12 cellular contexts compared by ENCODE assay signal in the genomic region with DNA sequence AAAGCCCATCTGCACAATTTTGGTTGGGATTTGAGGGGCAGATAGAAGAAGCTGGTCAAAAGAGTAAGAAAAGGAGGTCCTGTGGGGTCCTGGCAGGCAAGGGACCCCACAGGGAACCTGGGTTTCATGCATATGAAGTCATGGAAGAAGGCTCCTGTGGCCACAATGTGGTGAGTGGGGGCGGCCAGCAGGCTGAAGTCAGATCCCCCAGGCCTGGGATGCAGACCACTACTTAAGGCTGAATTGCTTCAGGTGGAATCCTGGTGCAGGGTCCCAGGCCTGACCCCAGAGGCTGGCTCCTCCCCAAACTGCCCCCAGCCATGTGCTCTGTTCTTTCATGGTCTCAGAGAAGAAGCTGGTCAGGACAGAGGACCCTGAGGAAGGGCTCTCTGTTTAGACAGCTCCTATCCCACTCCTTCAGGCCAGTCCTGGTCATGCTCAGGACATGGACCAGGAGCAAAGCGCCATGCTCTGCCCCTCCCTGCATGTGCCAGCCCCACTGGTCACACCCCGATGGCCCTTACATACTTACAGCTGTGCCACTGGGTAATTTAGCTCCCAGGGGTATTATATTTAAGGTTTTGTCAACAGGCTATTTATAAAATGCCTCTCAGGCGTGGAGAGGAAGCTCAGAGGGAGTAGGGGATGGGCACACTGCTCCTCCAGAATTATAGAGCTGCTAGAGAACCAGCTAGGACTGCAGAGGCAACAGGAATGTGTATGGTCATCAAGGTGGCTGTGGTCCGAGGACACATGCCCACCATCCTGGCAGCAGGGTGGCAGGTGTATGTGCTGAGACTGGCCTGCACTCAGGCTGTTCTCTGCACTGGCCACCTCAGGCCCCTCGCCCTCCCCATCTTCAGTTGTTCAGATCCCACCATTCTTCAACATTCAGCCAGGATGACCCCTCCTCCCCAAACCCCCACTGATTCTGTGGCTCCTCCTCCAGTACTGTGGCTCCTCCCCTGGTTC. TPM values are rescaled to one million over a fixed set of nuclear protein-coding genes. Genes with fewer than 3 reads are reported as not detected.
A peak's percentile ranks its signal among the peaks of the same experiment; 100 is the strongest.
DNase-seq lines count a peak whose midpoint lies in the region; ATAC-seq and TF ChIP-seq lines count a peak whose summit lies in the region.
"Had no signal": no experiment of that assay in that cellular context is flagged by ENCODE, and none has a peak within 500 bp of the region (broad histone marks: within the 10 kb centered on the region; RNA-seq: fewer than 3 reads in every experiment).

No MANE protein-coding gene starts in this region.

- TF ChIP-seq POLR2A in Peyer's patch (IDR thresholded peaks at IDR 0.05), result no peak

- intact Hi-C loops in psoas muscle (cut with DNase I), result no loop called here

- H3K9me3 ChIP-seq in Peyer's patch (no peaks in the 10 kb centered on the region), psoas muscle (no peaks in the 10 kb centered on the region)
- H3K9me3 ChIP-seq: ascending aorta, transverse colon had no signal

- H3K4me1 ChIP-seq in Peyer's patch (peaks cover 0 to 13% (median 8%) of the 10 kb centered on the region in 4 donors), psoas muscle (no peaks in the 10 kb centered on the region)
- H3K4me1 ChIP-seq: A549, foreskin keratinocyte, transverse colon had no signal

- peak; percentile 46 for ATAC-seq in HG02759 (IDR thresholded peaks at IDR 0.05; ENCODE audit: unreplicated experiment)
- peak; percentile 78 to 94 (median 94) for ATAC-seq in psoas muscle
- no peak for ATAC-seq in HG03520 (IDR thresholded peaks at IDR 0.05; ENCODE audit: unreplicated experiment)
- ATAC-seq: foreskin keratinocyte had no signal

- H3K36me3 ChIP-seq in Peyer's patch (no peaks in the 10 kb centered on the region), psoas muscle (ENCODE audit: insufficient read depth in 1 of 2, low read depth in 1 of 2) (no peaks in the 10 kb centered on the region)
- H3K36me3 ChIP-seq: ascending aorta, transverse colon had no signal

- 58 to 62% (median 61%) methylated on average over 6 of the region's 6 CpGs for WGBS in psoas muscle, 3 donors

- H3K4me3 ChIP-seq in Peyer's patch, result no peak overlapping the region
- no peak overlapping the region for H3K4me3 ChIP-seq in psoas muscle
- H3K4me3 ChIP-seq: A549, ascending aorta, transverse colon had no signal

- H3K27ac ChIP-seq in Peyer's patch (peak overlapping the region in 1 of 4 donors; percentile 72), psoas muscle (no peak overlapping the region)
- H3K27ac ChIP-seq: A549, ascending aorta, foreskin keratinocyte, transverse colon had no signal

- DNase-seq in NCI-H146 (lab: John Stamatoyannopoulos, UW) (peak; percentile 6), NCI-H146 treated with DMSO at 0.1 percent for 48 hours (lab: John Stamatoyannopoulos, UW; ENCODE audit: unreplicated experiment) (no peak), Peyer's patch (peak in 2 of 3 donors; percentile 69 to 73), psoas muscle (peak in 1 of 2 donors; percentile 76), nucleus accumbens (lab: John Stamatoyannopoulos, UW) (no peak), SK-N-DZ (ENCODE audit: low spot score) (no peak)
- DNase-seq: foreskin keratinocyte, transverse colon had no signal

- TF ChIP-seq CTCF in Peyer's patch (IDR thresholded peaks at IDR 0.05) (no peak), psoas muscle (IDR thresholded peaks at IDR 0.05) (no peak)

- H3K27me3 ChIP-seq in Peyer's patch (no peaks in the 10 kb centered on the region), psoas muscle (ENCODE audit: insufficient read depth in 3 of 3, low read length in 2 of 3) (no peaks in the 10 kb centered on the region)
- H3K27me3 ChIP-seq: ascending aorta, transverse colon had no signal

RNA-seq across cellular contexts. Expression of a gene that starts 33.3 kb away (rescaled TPM):
- total RNA-seq in Peyer's patch (10 to 100 TPM; 12.4 to 92.6 (median 36.2) TPM), psoas muscle (10 to 100 TPM; 12.7 to 16.0 (median 13.4) TPM)
- polyA plus RNA-seq in psoas muscle, result 10 to 100 TPM; 13.2 to 29.8 (median 22.9) TPM
- polyA plus RNA-seq in SK-N-DZ (2014; cell fraction: cytosol; rRNA removed), result 71.5 and 78.8 TPM in 2 replicates
- polyA plus RNA-seq in SK-N-DZ (2014; cell fraction: nucleus; rRNA removed), result 29.8 and 42.3 TPM in 2 replicates

Comparison
In these comparisons a context has a peak if more than half of its experiments do, and no peak if none do; other contexts are left out.
1. DNase-seq: peak in NCI-H146 (single experiment) and Peyer's patch (2 of 3); none in NCI-H146 treated with DMSO at 0.1 percent for 48 hours (single experiment), nucleus accumbens (0 of 56) and SK-N-DZ (single experiment).